Comparison of ENCODE assay signal across 8 cellular contexts in the genomic region with DNA sequence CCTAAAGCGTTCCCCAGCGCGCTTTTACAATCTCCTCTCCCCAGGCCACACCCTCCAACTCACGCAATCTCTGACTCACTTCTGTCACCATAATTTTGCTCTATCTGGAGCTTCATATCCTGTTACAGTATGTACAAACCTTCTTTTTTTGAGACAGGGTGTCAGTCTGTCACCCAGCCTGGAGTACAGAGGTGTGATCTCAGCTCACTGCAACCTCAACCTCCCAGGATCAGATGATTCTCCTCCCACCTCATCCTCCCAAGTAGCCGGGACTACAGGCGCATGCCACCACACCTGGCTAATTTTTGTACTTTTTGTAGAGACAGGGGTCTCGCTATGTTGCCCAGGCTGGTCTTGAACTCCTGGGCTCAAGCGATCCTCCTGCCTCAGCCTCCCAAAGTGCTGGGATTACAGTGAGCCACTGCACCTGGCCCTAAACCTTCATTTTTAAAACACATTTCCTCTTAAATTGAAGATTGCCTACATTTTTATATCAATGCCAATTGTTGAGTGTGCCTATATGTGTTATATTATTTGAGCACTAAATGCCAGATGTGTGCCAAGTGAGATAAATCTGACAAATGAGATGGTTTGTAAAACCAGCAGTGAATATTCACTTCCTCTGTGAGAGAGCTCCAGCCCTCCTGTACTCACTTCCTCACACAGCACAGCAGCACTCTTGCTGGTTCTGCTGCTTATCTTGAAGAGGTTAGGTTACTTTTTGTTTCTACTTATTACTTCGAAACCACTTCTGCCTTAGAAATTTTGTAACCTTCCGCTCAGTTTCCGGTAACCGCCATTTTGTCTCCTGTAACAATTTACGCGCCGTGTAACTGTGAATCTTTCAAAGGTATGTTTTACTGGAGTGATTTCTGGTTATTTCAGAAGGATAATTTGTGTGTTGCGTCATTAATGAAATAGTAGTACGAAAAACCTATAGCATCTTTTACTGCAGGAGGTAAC. TPM values are rescaled to one million over a fixed set of nuclear protein-coding genes. Genes with fewer than 3 reads are reported as not detected.
A peak's percentile ranks its signal among the peaks of the same experiment; 100 is the strongest.
DNase-seq lines count a peak whose midpoint lies in the region; ATAC-seq and TF ChIP-seq lines count a peak whose summit lies in the region.

No MANE protein-coding gene starts in this region.

- H3K9me2 ChIP-seq in Loucy (replicated peaks; ENCODE audit: low read depth, low read length): no peaks in the 10 kb centered on the region

- no peaks in the 10 kb centered on the region for H3K27me3 Mint-ChIP-seq in activated CD8-positive, alpha-beta memory T cell treated with anti-CD3 and anti-CD28 coated beads, Interleukin-2, amount 10 ng/mL, durations not matched to agents 7 days and 5 days

- H3K27ac ChIP-seq in thoracic aorta: no peak overlapping the region
- no peak overlapping the region for H3K27ac ChIP-seq in prostate gland

- no peak for TF ChIP-seq POLR2A in prostate gland (IDR thresholded peaks at IDR 0.05)

- peak; percentile 98 for ATAC-seq in GM21526 (IDR thresholded peaks at IDR 0.05; ENCODE audit: low FRiP score, unreplicated experiment)
- peak; percentile 80 for ATAC-seq in activated CD8-positive, alpha-beta memory T cell treated with anti-CD3 and anti-CD28 coated beads, Interleukin-2, amount 10 ng/mL, durations not matched to agents 7 days and 5 days
- no peak for ATAC-seq in thoracic aorta (ENCODE audit: insufficient number of reproducible peaks, low FRiP score, low read depth)

- peaks cover 19% of the 10 kb centered on the region for H3F3A ChIP-seq in Loucy (ENCODE audit: low read depth)

- peak overlapping the region; percentile 76 for H2AFZ ChIP-seq in Loucy (ENCODE audit: low read length)

- H3K9me3 Mint-ChIP-seq in activated CD8-positive, alpha-beta memory T cell treated with anti-CD3 and anti-CD28 coated beads, Interleukin-2, amount 10 ng/mL, durations not matched to agents 7 days and 5 days (ENCODE audit: low read depth): no peaks in the 10 kb centered on the region

- H3K9ac ChIP-seq in Loucy (ENCODE audit: low read depth, low read length, poor library complexity, severe bottlenecking): peak overlapping the region; percentile 97

- peak overlapping the region; percentile 97 for H3K4me2 ChIP-seq in Loucy (ENCODE audit: low read depth, low read length, poor library complexity, severe bottlenecking)

- H3K36me3 Mint-ChIP-seq in activated CD8-positive, alpha-beta memory T cell treated with anti-CD3 and anti-CD28 coated beads, Interleukin-2, amount 10 ng/mL, durations not matched to agents 7 days and 5 days: peaks cover 54% of the 10 kb centered on the region

- WGBS in prostate gland: 80% methylated on average over 17 of the region's 17 CpGs

- H3K4me1 ChIP-seq in Loucy (ENCODE audit: insufficient read depth, low read length, poor library complexity, severe bottlenecking) (peaks cover 83% of the 10 kb centered on the region), thoracic aorta (ENCODE audit: control insufficient read depth in 1 of 2, low read depth in 2 of 2) (peaks cover 4 to 10% of the 10 kb centered on the region in 2 donors), prostate gland (replicated peaks) (no peaks in the 10 kb centered on the region)

- no peaks in the 10 kb centered on the region for H4K20me1 ChIP-seq in Loucy (ENCODE audit: insufficient read depth, low read length, poor library complexity, severe bottlenecking)

- H3K27me3 ChIP-seq in Loucy (ENCODE audit: insufficient read depth, low read length, poor library complexity, severe bottlenecking) (no peaks in the 10 kb centered on the region), thoracic aorta (replicated peaks; ENCODE audit: insufficient read depth) (no peaks in the 10 kb centered on the region), prostate gland (replicated peaks; ENCODE audit: insufficient read depth) (no peaks in the 10 kb centered on the region)

- CTCF ChIA-PET in activated CD8-positive, alpha-beta memory T cell treated with anti-CD3 and anti-CD28 coated beads, Interleukin-2, amount 10 ng/mL, durations not matched to agents 7 days and 5 days (lab: Charles Lee): interaction anchor here (0.7 to 7.0 kb wide), 8 partner anchors 10 to 422 kb away, joined by 3 to 57 read pairs (median 6); partner anchors contain the start of gene DOCK8

- H3K27ac Mint-ChIP-seq in activated CD8-positive, alpha-beta memory T cell treated with anti-CD3 and anti-CD28 coated beads, Interleukin-2, amount 10 ng/mL, durations not matched to agents 7 days and 5 days: peak overlapping the region; percentile 100

- H3K4me3 Mint-ChIP-seq in activated CD8-positive, alpha-beta memory T cell treated with anti-CD3 and anti-CD28 coated beads, Interleukin-2, amount 10 ng/mL, durations not matched to agents 7 days and 5 days: peak overlapping the region; percentile 97

- H3K79me2 ChIP-seq in Loucy (ENCODE audit: insufficient read depth, low read length): peaks cover 73% of the 10 kb centered on the region

- intact Hi-C loops in prostate gland (cut with DNase I): no loop called here

- peaks cover 67% of the 10 kb centered on the region for H3K4me1 Mint-ChIP-seq in activated CD8-positive, alpha-beta memory T cell treated with anti-CD3 and anti-CD28 coated beads, Interleukin-2, amount 10 ng/mL, durations not matched to agents 7 days and 5 days

- TF ChIP-seq CTCF in Loucy (conservative IDR thresholded peaks at IDR 0.05; ENCODE audit: low read length): no peak
- TF ChIP-seq CTCF in thoracic aorta (IDR thresholded peaks at IDR 0.05): no peak
- TF ChIP-seq CTCF in prostate gland (IDR thresholded peaks at IDR 0.05): no peak

- no peaks in the 10 kb centered on the region for H3K9me3 ChIP-seq in Loucy (ENCODE audit: insufficient read depth, low read depth, low read length)
- no peaks in the 10 kb centered on the region for H3K9me3 ChIP-seq in thoracic aorta
- no peaks in the 10 kb centered on the region for H3K9me3 ChIP-seq in prostate gland

- DNase-seq in Daoy (ENCODE audit: low read depth) (peak; percentile 34), medulla oblongata (ENCODE audit: extremely low spot score) (peak; percentile 69), thoracic aorta (ENCODE audit: low spot score) (no peak), hippocampal formation (lab: John Stamatoyannopoulos, UW) (no peak), prostate gland (ENCODE audit: low spot score) (no peak)
- peak; percentile 90 for DNase-seq in activated CD8-positive, alpha-beta memory T cell treated with anti-CD3 and anti-CD28 coated beads, Interleukin-2, amount 10 ng/mL, durations not matched to agents 7 days and 5 days

- no peaks in the 10 kb centered on the region; the same call in 1 of the 2 replicates for H3K36me3 ChIP-seq in Loucy (ENCODE audit: insufficient read depth, low read length)
- H3K36me3 ChIP-seq in thoracic aorta: no peaks in the 10 kb centered on the region
- no peaks in the 10 kb centered on the region for H3K36me3 ChIP-seq in prostate gland

- H3K4me3 ChIP-seq in Loucy (ENCODE audit: low read length, poor library complexity, severe bottlenecking): peak overlapping the region; percentile 84
- H3K4me3 ChIP-seq in thoracic aorta: peak overlapping the region; percentile 41
- H3K4me3 ChIP-seq in prostate gland: no peak overlapping the region

RNA-seq across cellular contexts. Expression of gene DOCK8, which starts 57.9 kb away (rescaled TPM):
- total RNA-seq in Daoy (2014; rRNA removed; shearing (Covaris generic)): 1.0 and 1.3 TPM in 2 replicates
- 100 to 1,000 TPM; 374 to 389 TPM for total RNA-seq in activated CD8-positive, alpha-beta memory T cell treated with anti-CD3 and anti-CD28 coated beads, Interleukin-2, amount 10 ng/mL, durations not matched to agents 7 days and 5 days
- 10 to 100 TPM; 18.7 to 19.3 TPM for total RNA-seq in thoracic aorta
- 10 to 100 TPM; 24.6 to 35.5 TPM for total RNA-seq in prostate gland

Comparison
In these comparisons a context has a peak if more than half of its experiments do, and no peak if none do; other contexts are left out.
1. DNase-seq: peak in Daoy (single experiment), activated CD8-positive, alpha-beta memory T cell treated with anti-CD3 and anti-CD28 coated beads, Interleukin-2, amount 10 ng/mL, durations not matched to agents 7 days and 5 days (single experiment) and medulla oblongata (single experiment); none in thoracic aorta (single experiment), hippocampal formation (0 of 2) and prostate gland (single experiment).
2. H3K4me3 ChIP-seq: peak in Loucy (single experiment) and thoracic aorta (single experiment); none in prostate gland (0 of 2).
3. RNA of gene DOCK8, which starts 57.9 kb away (total RNA-seq): 374 to 389 TPM in activated CD8-positive, alpha-beta memory T cell treated with anti-CD3 and anti-CD28 coated beads, Interleukin-2, amount 10 ng/mL, durations not matched to agents 7 days and 5 days; 24.6 to 35.5 TPM in prostate gland, 18.7 to 19.3 TPM in thoracic aorta and 1.0 to 1.3 TPM in Daoy; every median in the first group is over 10 times any median in the second.